In genomic region chr1:77228836-77229235, GRCh38 we compare ENCODE assay signal across 19 cellular contexts. TPM values are rescaled to one million over a fixed set of nuclear protein-coding genes. Genes with fewer than 3 reads are reported as not detected.
DNase-seq lines count a peak whose midpoint lies in the region; ATAC-seq and TF ChIP-seq lines count a peak whose summit lies in the region.
"Had no signal": no experiment of that assay in that cellular context is flagged by ENCODE, and none has a peak within 500 bp of the region (broad histone marks: within the 10 kb centered on the region; RNA-seq: fewer than 3 reads in every experiment).

No MANE protein-coding gene starts in this region.

- H3K79me2 ChIP-seq in SK-N-SH (ENCODE audit: insufficient read depth), result no peaks in the 10 kb centered on the region

- POLR2A ChIA-PET in SK-N-SH (lab: Yijun Ruan, JAX), result no interaction called here

- H2AFZ ChIP-seq in SK-N-SH (ENCODE audit: low read depth), result no peak overlapping the region

- no peak overlapping the region for H3K9ac ChIP-seq in SK-N-SH

- H3K27me3 ChIP-seq in SK-N-SH (ENCODE audit: insufficient read depth), result no peaks in the 10 kb centered on the region

- H3K4me2 ChIP-seq in SK-N-SH, result no peak overlapping the region

- H3K4me1 Mint-ChIP-seq in endothelial cell (ENCODE audit: unreplicated experiment), result peaks cover 9% of the 10 kb centered on the region

- H3K4me3 ChIP-seq in SK-N-SH (ENCODE audit: low read depth in 2 of 2, low read length in 1 of 2), result no peak overlapping the region
- H3K4me3 ChIP-seq: A549 had no signal

- TF ChIP-seq CTCF in SK-N-SH (IDR thresholded peaks at IDR 0.05) (no peak), endothelial cell (IDR thresholded peaks at IDR 0.05; ENCODE audit: unreplicated experiment) (no peak)

- no peak for ATAC-seq in SK-N-SH treated with all-trans-retinoic acid at 6 μM for 48 hours
- ATAC-seq in GM21390 (IDR thresholded peaks at IDR 0.05; ENCODE audit: unreplicated experiment), result no peak
- ATAC-seq: A549, Panc1 had no signal

- H3K27ac ChIP-seq in SK-N-SH (ENCODE audit: low read depth in 2 of 2, low read length in 1 of 2), result no peak overlapping the region

- H3K4me3 Mint-ChIP-seq in endothelial cell (ENCODE audit: unreplicated experiment), result no peak overlapping the region
- H3K4me3 Mint-ChIP-seq: H9 had no signal

- no peaks in the 10 kb centered on the region for H3K9me2 ChIP-seq in SK-N-SH

- no peaks in the 10 kb centered on the region for H3K4me1 ChIP-seq in SK-N-SH (ENCODE audit: control insufficient read depth in 1 of 2, insufficient read depth in 2 of 2, low read depth in 1 of 2, low read length in 1 of 2)
- H3K4me1 ChIP-seq: Caco-2 had no signal

- TF ChIP-seq RAD21 in SK-N-SH (IDR thresholded peaks at IDR 0.05; ENCODE audit: low read length), result no peak

- H3K9me3 ChIP-seq in SK-N-SH, result no peaks in the 10 kb centered on the region
- H3K9me3 ChIP-seq: Caco-2 had no signal

- no peaks in the 10 kb centered on the region for H3K36me3 ChIP-seq in SK-N-SH (replicated peaks in 1 of 2; ENCODE audit: control insufficient read depth in 1 of 2, insufficient read depth in 2 of 2, low read length in 1 of 2)

- no peaks in the 10 kb centered on the region for H3K9me3 Mint-ChIP-seq in endothelial cell (ENCODE audit: unreplicated experiment)

- H3F3A ChIP-seq in SK-N-SH (replicated peaks; ENCODE audit: insufficient read depth), result no peaks in the 10 kb centered on the region

- H4K20me1 ChIP-seq in SK-N-SH (ENCODE audit: insufficient read depth), result no peaks in the 10 kb centered on the region

- no peaks in the 10 kb centered on the region for H3K36me3 Mint-ChIP-seq in endothelial cell (ENCODE audit: low read depth, unreplicated experiment)

- no peak for TF ChIP-seq EP300 in SK-N-SH (IDR thresholded peaks at IDR 0.05; ENCODE audit: borderline replicate concordance in 1 of 2, low read depth in 1 of 2, low read length in 1 of 2)

- H3K27me3 Mint-ChIP-seq in endothelial cell (ENCODE audit: unreplicated experiment), result peaks cover 2% of the 10 kb centered on the region

- CTCF ChIA-PET in SK-N-SH (lab: Yijun Ruan, JAX), result no interaction called here

- no peak overlapping the region for H3K27ac Mint-ChIP-seq in endothelial cell (ENCODE audit: unreplicated experiment)
- H3K27ac Mint-ChIP-seq: H9 had no signal

- DNase-seq in SK-N-SH (no peak), OCI-M1 (lab: John Stamatoyannopoulos, UW) (peak; percentile 56), kidney tubule cell (ENCODE audit: low spot score) (peak; percentile 13), AG08396 (ENCODE audit: low spot score) (no peak), endothelial cell (ENCODE audit: low spot score) (no peak)
- DNase-seq: C1 segment of cervical spinal cord, Caco-2, DMS79 treated with DMSO at 0.1 percent for 48 hours, H9, NCI-H1105 treated with DMSO at 0.1 percent for 48 hours, NCI-H187, NCI-H2171 treated with DMSO at 0.1 percent for 48 hours, NCI-H774, Right ventricle myocardium superior had no signal

TF ChIP-seq in SK-N-SH, 30 proteins besides CTCF, POLR2A, EP300 and RAD21:
- TF ChIP-seq ZBTB33 (IDR thresholded peaks at IDR 0.05; ENCODE audit: borderline replicate concordance, low read depth), result no peak
- TF ChIP-seq NFIC (IDR thresholded peaks at IDR 0.05; ENCODE audit: borderline replicate concordance), result peak; percentile 10; the same call in 1 of the 2 replicates

TF ChIP-seq in SK-N-SH treated with all-trans-retinoic acid at 6 μM for 48 hours, 23 proteins besides CTCF, POLR2A, EP300 and RAD21:
- no peak for TF ChIP-seq OSR1 (CRISPR knock-in tag; IDR thresholded peaks at IDR 0.05)
- TF ChIP-seq ZFP3 (CRISPR knock-in tag; IDR thresholded peaks at IDR 0.05), result no peak
- no peak for TF ChIP-seq PPARA (CRISPR knock-in tag; IDR thresholded peaks at IDR 0.05; ENCODE audit: borderline replicate concordance)
- TF ChIP-seq ARNTL (CRISPR knock-in tag; IDR thresholded peaks at IDR 0.05; ENCODE audit: borderline replicate concordance, low read depth), result no peak

RNA-seq across cellular contexts. Expression of gene PIGK, which starts 9.6 kb away (rescaled TPM):
- 11.5 and 17.6 TPM in 2 replicates for polyA plus RNA-seq in SK-N-SH (2012; rRNA removed)
- 22.5 and 26.0 TPM in 2 replicates for polyA plus RNA-seq in SK-N-SH (2012; cell fraction: cytosol; rRNA removed)
- 3.2 and 11.4 TPM in 2 replicates for polyA plus RNA-seq in SK-N-SH (2012; cell fraction: nucleus; rRNA removed)
- 19.5 TPM for total RNA-seq in endothelial cell (ENCODE audit: unreplicated experiment)

RNA-seq across cellular contexts. Expression of gene AK5, which starts 53.0 kb away (rescaled TPM):
- 22.9 TPM in 2 replicates for polyA plus RNA-seq in SK-N-SH (2012; rRNA removed)
- 29.0 and 35.3 TPM in 2 replicates for polyA plus RNA-seq in SK-N-SH (2012; cell fraction: cytosol; rRNA removed)
- 10.0 and 13.7 TPM in 2 replicates for polyA plus RNA-seq in SK-N-SH (2012; cell fraction: nucleus; rRNA removed)
- not detected for total RNA-seq in endothelial cell (ENCODE audit: unreplicated experiment)
- total RNA-seq: Caco-2, G401 had no signal

Comparison
In these comparisons a context has a peak if more than half of its experiments do, and no peak if none do; other contexts are left out.
1. DNase-seq: peak in OCI-M1 (single experiment) and kidney tubule cell (single experiment); none in SK-N-SH (single experiment), AG08396 (single experiment) and endothelial cell (single experiment).